ENCODE assay signal across 25 cellular contexts in genomic region chr6:20918868-20919267, GRCh38.
DNase-seq lines count a peak whose midpoint lies in the region; ATAC-seq and TF ChIP-seq lines count a peak whose summit lies in the region.
"Had no signal": no experiment of that assay in that cellular context is flagged by ENCODE, and none has a peak within 500 bp of the region (broad histone marks: within the 10 kb centered on the region; RNA-seq: fewer than 3 reads in every experiment).

No MANE protein-coding gene starts in this region.

- no peaks in the 10 kb centered on the region for H3K4me1 ChIP-seq in CD8-positive, alpha-beta T cell (ENCODE audit: insufficient read depth, low read length)
- H3K4me1 ChIP-seq: adrenal gland, Caco-2, upper lobe of right lung had no signal

- H3K4me3 ChIP-seq in CD8-positive, alpha-beta T cell (ENCODE audit: low read depth, low read length): no peak overlapping the region
- H3K4me3 ChIP-seq: adrenal gland, upper lobe of right lung had no signal

- H3K27ac ChIP-seq in CD8-positive, alpha-beta T cell (ENCODE audit: low read depth, low read length): no peak overlapping the region
- H3K27ac ChIP-seq: 22Rv1, adrenal gland, upper lobe of right lung had no signal

- ATAC-seq in activated T-cell treated with anti-CD3 and anti-CD28 coated beads, Interleukin-2, amount 50 U/mL, for 72 hours (replicated peaks in 1 of 2): no peak
- peak; percentile 51 for ATAC-seq in GM21717 (IDR thresholded peaks at IDR 0.05; ENCODE audit: unreplicated experiment)
- no peak for ATAC-seq in activated T-helper 17 cell treated with anti-CD3 and anti-CD28 coated beads, Interleukin-2, amount 50 U/mL, for 72 hours (replicated peaks)
- ATAC-seq in stimulated activated memory B cell treated with anti-CD40 and anti-IgM and Interleukin-4, amounts not matched to agents 10 μg/mL and 1 μg/mL and 100 μg/mL, for 72 hours: peak; percentile 79
- no peak for ATAC-seq in CD8-positive, alpha-beta T cell
- no peak for ATAC-seq in activated CD8-positive, alpha-beta memory T cell treated with anti-CD3 and anti-CD28 coated beads, Interleukin-2, amount 10 ng/mL, durations not matched to agents 7 days and 5 days
- ATAC-seq: HCT116, upper lobe of right lung had no signal

- no peak overlapping the region for H3K4me3 Mint-ChIP-seq in activated T-cell treated with anti-CD3 and anti-CD28 coated beads, Interleukin-2, amount 50 U/mL, for 24 hours
- peak overlapping the region in 1 of 2 donors; percentile 30 for H3K4me3 Mint-ChIP-seq in activated T-cell treated with anti-CD3 and anti-CD28 coated beads, Interleukin-2, amount 50 U/mL, for 72 hours
- H3K4me3 Mint-ChIP-seq in activated T-helper 17 cell treated with anti-CD3 and anti-CD28 coated beads, Interleukin-2, amount 50 U/mL, for 72 hours: peak overlapping the region; percentile 32
- no peak overlapping the region for H3K4me3 Mint-ChIP-seq in stimulated activated memory B cell treated with anti-CD40 and anti-IgM and Interleukin-4, amounts not matched to agents 10 μg/mL and 1 μg/mL and 100 μg/mL, for 72 hours
- no peak overlapping the region for H3K4me3 Mint-ChIP-seq in CD8-positive, alpha-beta T cell
- H3K4me3 Mint-ChIP-seq in activated CD8-positive, alpha-beta memory T cell treated with anti-CD3 and anti-CD28 coated beads, Interleukin-2, amount 10 ng/mL, durations not matched to agents 7 days and 5 days: no peak overlapping the region
- H3K4me3 Mint-ChIP-seq: neural crest cell had no signal

- no peak for DNase-seq in activated T-cell treated with anti-CD3 and anti-CD28 coated beads, Interleukin-2, amount 50 U/mL, for 24 hours
- no peak for DNase-seq in activated T-cell treated with anti-CD3 and anti-CD28 coated beads, Interleukin-2, amount 50 U/mL, for 72 hours
- DNase-seq in CD8-positive, alpha-beta T cell: no peak
- no peak for DNase-seq in activated CD8-positive, alpha-beta memory T cell treated with anti-CD3 and anti-CD28 coated beads, Interleukin-2, amount 10 ng/mL, durations not matched to agents 7 days and 5 days
- DNase-seq in A172 (ENCODE audit: low spot score): no peak
- DNase-seq: activated CD4-positive, alpha-beta T cell treated with anti-CD3 and anti-CD28 coated beads for 48 hours; activated CD8-positive, alpha-beta memory T cell treated with anti-CD3 and anti-CD28 coated beads, Interleukin-2, amount 50 U/mL, for 4 hours; activated gamma-delta T cell; adrenal gland; Caco-2; effector CD4-positive, alpha-beta T cell; midbrain; NCI-H1105 treated with DMSO at 0.1 percent for 48 hours; NCI-H2107; NCI-H524; Right ventricle myocardium superior; stimulated activated CD4-positive, alpha-beta T cell treated with anti-CD3 and anti-CD28 coated beads, Interleukin-4, amount 100 ng/mL, for 1 hour; upper lobe of right lung had no signal

- H3K27ac Mint-ChIP-seq in activated T-cell treated with anti-CD3 and anti-CD28 coated beads, Interleukin-2, amount 50 U/mL, for 24 hours: peak overlapping the region; percentile 93
- H3K27ac Mint-ChIP-seq in activated T-cell treated with anti-CD3 and anti-CD28 coated beads, Interleukin-2, amount 50 U/mL, for 72 hours: no peak overlapping the region
- H3K27ac Mint-ChIP-seq in activated T-helper 17 cell treated with anti-CD3 and anti-CD28 coated beads, Interleukin-2, amount 50 U/mL, for 72 hours: peak overlapping the region; percentile 80
- H3K27ac Mint-ChIP-seq in stimulated activated memory B cell treated with anti-CD40 and anti-IgM and Interleukin-4, amounts not matched to agents 10 μg/mL and 1 μg/mL and 100 μg/mL, for 72 hours: no peak overlapping the region
- no peak overlapping the region for H3K27ac Mint-ChIP-seq in CD8-positive, alpha-beta T cell
- H3K27ac Mint-ChIP-seq in activated CD8-positive, alpha-beta memory T cell treated with anti-CD3 and anti-CD28 coated beads, Interleukin-2, amount 10 ng/mL, durations not matched to agents 7 days and 5 days: no peak overlapping the region
- H3K27ac Mint-ChIP-seq: progenitor cell of endocrine pancreas had no signal

- H3K9me3 Mint-ChIP-seq in activated T-cell treated with anti-CD3 and anti-CD28 coated beads, Interleukin-2, amount 50 U/mL, for 24 hours: peaks cover 17% of the 10 kb centered on the region
- peaks cover 5 to 12% of the 10 kb centered on the region in 2 donors for H3K9me3 Mint-ChIP-seq in activated T-cell treated with anti-CD3 and anti-CD28 coated beads, Interleukin-2, amount 50 U/mL, for 72 hours
- H3K9me3 Mint-ChIP-seq in activated T-helper 17 cell treated with anti-CD3 and anti-CD28 coated beads, Interleukin-2, amount 50 U/mL, for 72 hours: peaks cover 4% of the 10 kb centered on the region
- H3K9me3 Mint-ChIP-seq in stimulated activated memory B cell treated with anti-CD40 and anti-IgM and Interleukin-4, amounts not matched to agents 10 μg/mL and 1 μg/mL and 100 μg/mL, for 72 hours: peaks cover 8% of the 10 kb centered on the region
- peaks cover 19% of the 10 kb centered on the region for H3K9me3 Mint-ChIP-seq in CD8-positive, alpha-beta T cell
- peaks cover 18% of the 10 kb centered on the region for H3K9me3 Mint-ChIP-seq in activated CD8-positive, alpha-beta memory T cell treated with anti-CD3 and anti-CD28 coated beads, Interleukin-2, amount 10 ng/mL, durations not matched to agents 7 days and 5 days (ENCODE audit: low read depth)

- POLR2A ChIA-PET in CD8-positive, alpha-beta T cell (lab: Charles Lee): no interaction called here

- no peaks in the 10 kb centered on the region for H3K27me3 Mint-ChIP-seq in activated T-cell treated with anti-CD3 and anti-CD28 coated beads, Interleukin-2, amount 50 U/mL, for 24 hours
- H3K27me3 Mint-ChIP-seq in activated T-cell treated with anti-CD3 and anti-CD28 coated beads, Interleukin-2, amount 50 U/mL, for 72 hours (ENCODE audit: low read depth): no peaks in the 10 kb centered on the region
- H3K27me3 Mint-ChIP-seq in activated T-helper 17 cell treated with anti-CD3 and anti-CD28 coated beads, Interleukin-2, amount 50 U/mL, for 72 hours: no peaks in the 10 kb centered on the region
- no peaks in the 10 kb centered on the region for H3K27me3 Mint-ChIP-seq in stimulated activated memory B cell treated with anti-CD40 and anti-IgM and Interleukin-4, amounts not matched to agents 10 μg/mL and 1 μg/mL and 100 μg/mL, for 72 hours
- H3K27me3 Mint-ChIP-seq in CD8-positive, alpha-beta T cell (ENCODE audit: low read depth): no peaks in the 10 kb centered on the region
- H3K27me3 Mint-ChIP-seq in activated CD8-positive, alpha-beta memory T cell treated with anti-CD3 and anti-CD28 coated beads, Interleukin-2, amount 10 ng/mL, durations not matched to agents 7 days and 5 days: no peaks in the 10 kb centered on the region
- H3K27me3 Mint-ChIP-seq: progenitor cell of endocrine pancreas had no signal

- CTCF ChIA-PET in CD8-positive, alpha-beta T cell (lab: Charles Lee): no interaction called here
- CTCF ChIA-PET in activated CD8-positive, alpha-beta memory T cell treated with anti-CD3 and anti-CD28 coated beads, Interleukin-2, amount 10 ng/mL, durations not matched to agents 7 days and 5 days (lab: Charles Lee): no interaction called here

- no peaks in the 10 kb centered on the region for H3K9me3 ChIP-seq in CD8-positive, alpha-beta T cell (ENCODE audit: low read length)
- H3K9me3 ChIP-seq: adrenal gland, Caco-2, upper lobe of right lung had no signal

- TF ChIP-seq CTCF in CD8-positive, alpha-beta T cell (IDR thresholded peaks at IDR 0.05): no peak

- peaks cover 33% of the 10 kb centered on the region for H3K36me3 Mint-ChIP-seq in activated T-cell treated with anti-CD3 and anti-CD28 coated beads, Interleukin-2, amount 50 U/mL, for 24 hours (ENCODE audit: low read depth)
- H3K36me3 Mint-ChIP-seq in activated T-cell treated with anti-CD3 and anti-CD28 coated beads, Interleukin-2, amount 50 U/mL, for 72 hours (ENCODE audit: insufficient read depth in 2 of 2): peaks cover 15 to 16% of the 10 kb centered on the region in 2 donors
- peaks cover 18% of the 10 kb centered on the region for H3K36me3 Mint-ChIP-seq in activated T-helper 17 cell treated with anti-CD3 and anti-CD28 coated beads, Interleukin-2, amount 50 U/mL, for 72 hours (ENCODE audit: low read depth)
- peaks cover 44% of the 10 kb centered on the region for H3K36me3 Mint-ChIP-seq in stimulated activated memory B cell treated with anti-CD40 and anti-IgM and Interleukin-4, amounts not matched to agents 10 μg/mL and 1 μg/mL and 100 μg/mL, for 72 hours
- peaks cover 33% of the 10 kb centered on the region for H3K36me3 Mint-ChIP-seq in CD8-positive, alpha-beta T cell
- H3K36me3 Mint-ChIP-seq in activated CD8-positive, alpha-beta memory T cell treated with anti-CD3 and anti-CD28 coated beads, Interleukin-2, amount 10 ng/mL, durations not matched to agents 7 days and 5 days: peaks cover 24% of the 10 kb centered on the region

- H3K4me1 Mint-ChIP-seq in activated T-cell treated with anti-CD3 and anti-CD28 coated beads, Interleukin-2, amount 50 U/mL, for 24 hours (ENCODE audit: low read depth): peaks cover 29% of the 10 kb centered on the region
- H3K4me1 Mint-ChIP-seq in activated T-cell treated with anti-CD3 and anti-CD28 coated beads, Interleukin-2, amount 50 U/mL, for 72 hours (ENCODE audit: low read depth): peaks cover 30% of the 10 kb centered on the region
- H3K4me1 Mint-ChIP-seq in activated T-helper 17 cell treated with anti-CD3 and anti-CD28 coated beads, Interleukin-2, amount 50 U/mL, for 72 hours: peaks cover 20% of the 10 kb centered on the region
- peaks cover 13% of the 10 kb centered on the region for H3K4me1 Mint-ChIP-seq in stimulated activated memory B cell treated with anti-CD40 and anti-IgM and Interleukin-4, amounts not matched to agents 10 μg/mL and 1 μg/mL and 100 μg/mL, for 72 hours
- H3K4me1 Mint-ChIP-seq in CD8-positive, alpha-beta T cell (ENCODE audit: low read depth): no peaks in the 10 kb centered on the region
- peaks cover 22% of the 10 kb centered on the region for H3K4me1 Mint-ChIP-seq in activated CD8-positive, alpha-beta memory T cell treated with anti-CD3 and anti-CD28 coated beads, Interleukin-2, amount 10 ng/mL, durations not matched to agents 7 days and 5 days

- intact Hi-C loops in CD8-positive, alpha-beta T cell (cut with DNase I, micrococcal nuclease): no loop called here

- H3K36me3 ChIP-seq in CD8-positive, alpha-beta T cell (ENCODE audit: insufficient read depth, low read length): no peaks in the 10 kb centered on the region
- H3K36me3 ChIP-seq: adrenal gland, upper lobe of right lung had no signal

- no peaks in the 10 kb centered on the region for H3K27me3 ChIP-seq in CD8-positive, alpha-beta T cell (ENCODE audit: insufficient read depth, low read length)
- H3K27me3 ChIP-seq: adrenal gland, upper lobe of right lung had no signal

Comparison
In these comparisons a context has a peak if more than half of its experiments do, and no peak if none do; other contexts are left out.
1. H3K27ac Mint-ChIP-seq: peak in activated T-cell treated with anti-CD3 and anti-CD28 coated beads, Interleukin-2, amount 50 U/mL, for 24 hours (single experiment) and activated T-helper 17 cell treated with anti-CD3 and anti-CD28 coated beads, Interleukin-2, amount 50 U/mL, for 72 hours (single experiment); none in activated T-cell treated with anti-CD3 and anti-CD28 coated beads, Interleukin-2, amount 50 U/mL, for 72 hours (single experiment), stimulated activated memory B cell treated with anti-CD40 and anti-IgM and Interleukin-4, amounts not matched to agents 10 μg/mL and 1 μg/mL and 100 μg/mL, for 72 hours (single experiment), CD8-positive, alpha-beta T cell (single experiment) and activated CD8-positive, alpha-beta memory T cell treated with anti-CD3 and anti-CD28 coated beads, Interleukin-2, amount 10 ng/mL, durations not matched to agents 7 days and 5 days (single experiment).
2. ATAC-seq: peak in GM21717 (single experiment) and stimulated activated memory B cell treated with anti-CD40 and anti-IgM and Interleukin-4, amounts not matched to agents 10 μg/mL and 1 μg/mL and 100 μg/mL, for 72 hours (single experiment); none in activated T-cell treated with anti-CD3 and anti-CD28 coated beads, Interleukin-2, amount 50 U/mL, for 72 hours (0 of 2), activated T-helper 17 cell treated with anti-CD3 and anti-CD28 coated beads, Interleukin-2, amount 50 U/mL, for 72 hours (single experiment), CD8-positive, alpha-beta T cell (single experiment) and activated CD8-positive, alpha-beta memory T cell treated with anti-CD3 and anti-CD28 coated beads, Interleukin-2, amount 10 ng/mL, durations not matched to agents 7 days and 5 days (single experiment).